ENCODE assay signal across 9 cellular contexts in the genomic region with DNA sequence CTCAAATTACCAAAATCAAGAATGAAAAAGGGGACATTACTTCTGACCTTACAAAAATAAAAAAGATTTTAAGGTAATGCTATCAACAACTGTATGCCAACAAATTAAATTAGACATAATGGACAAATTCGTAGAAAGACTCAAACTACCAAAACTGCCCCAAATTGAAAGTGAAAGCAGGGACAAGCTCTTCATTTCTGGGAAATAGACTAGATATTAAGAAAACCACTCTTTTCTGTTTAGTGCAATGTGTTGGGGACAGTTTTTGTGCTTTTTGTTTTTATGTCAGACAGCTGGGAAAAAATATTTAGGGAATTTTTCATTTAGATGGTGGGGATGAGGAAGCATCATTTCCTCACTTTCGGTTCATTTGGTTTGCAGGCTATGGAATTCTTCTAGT. TPM values are rescaled to one million over a fixed set of nuclear protein-coding genes. Genes with fewer than 3 reads are reported as not detected.
DNase-seq lines count a peak whose midpoint lies in the region; ATAC-seq and TF ChIP-seq lines count a peak whose summit lies in the region.
"Had no signal": no experiment of that assay in that cellular context is flagged by ENCODE, and none has a peak within 500 bp of the region (broad histone marks: within the 10 kb centered on the region; RNA-seq: fewer than 3 reads in every experiment).

No MANE protein-coding gene starts in this region.

- peaks cover 11% of the 10 kb centered on the region for H3K4me1 ChIP-seq in KMS-11 (ENCODE audit: low read depth, poor library complexity, severe bottlenecking)

- H3K9ac ChIP-seq in KMS-11 = no peak overlapping the region

- H3K27me3 Mint-ChIP-seq in central memory CD8-positive, alpha-beta T cell = no peaks in the 10 kb centered on the region
- peaks cover 0 to 3% of the 10 kb centered on the region in 2 donors for H3K27me3 Mint-ChIP-seq in natural killer cell (ENCODE audit: low read depth in 2 of 2)

- peak overlapping the region; percentile 76 for H3K4me3 Mint-ChIP-seq in central memory CD8-positive, alpha-beta T cell
- H3K4me3 Mint-ChIP-seq in natural killer cell = peak overlapping the region; percentile 94

- no peak for TF ChIP-seq CTCF in KMS-11 (conservative IDR thresholded peaks at IDR 0.05; ENCODE audit: low read depth, low read length)
- TF ChIP-seq CTCF in natural killer cell (IDR thresholded peaks at IDR 0.05) = no peak
- TF ChIP-seq CTCF in brain microvascular endothelial cell (IDR thresholded peaks at IDR 0.05; ENCODE audit: low read depth, low read length, missing control alignments) = no peak

- H3K36me3 Mint-ChIP-seq in central memory CD8-positive, alpha-beta T cell (ENCODE audit: insufficient read depth) = peaks cover 2% of the 10 kb centered on the region
- H3K36me3 Mint-ChIP-seq in natural killer cell = peaks cover 23% of the 10 kb centered on the region

- peaks cover 8% of the 10 kb centered on the region for H3K9me3 Mint-ChIP-seq in central memory CD8-positive, alpha-beta T cell
- peaks cover 2 to 6% of the 10 kb centered on the region in 2 donors for H3K9me3 Mint-ChIP-seq in natural killer cell

- H3K27ac ChIP-seq in KMS-11 (no peak overlapping the region), brain microvascular endothelial cell (no peak overlapping the region)

- H3K36me3 ChIP-seq in KMS-11 (ENCODE audit: insufficient read depth) (no peaks in the 10 kb centered on the region), brain microvascular endothelial cell (replicated peaks) (no peaks in the 10 kb centered on the region)

- intact Hi-C loops in natural killer cell (cut with micrococcal nuclease) = loop anchor here (5.0 kb wide), 2 partner anchors 48 to 207 kb away; a partner anchor contains a TSS

- H3K27ac Mint-ChIP-seq in central memory CD8-positive, alpha-beta T cell (ENCODE audit: low read depth) = peak overlapping the region; percentile 96
- H3K27ac Mint-ChIP-seq in natural killer cell = peak overlapping the region; percentile 90 to 93

- H3K27me3 ChIP-seq in KMS-11 (ENCODE audit: insufficient read depth, low read depth) (no peaks in the 10 kb centered on the region), brain microvascular endothelial cell (replicated peaks) (no peaks in the 10 kb centered on the region)

- no peaks in the 10 kb centered on the region for H4K20me1 ChIP-seq in KMS-11 (ENCODE audit: insufficient read depth)

- no peaks in the 10 kb centered on the region for H3K79me2 ChIP-seq in KMS-11 (ENCODE audit: insufficient read depth, low read depth)

- ATAC-seq in central memory CD8-positive, alpha-beta T cell (replicated peaks; ENCODE audit: extremely low read depth, poor library complexity, severe bottlenecking) = no peak
- ATAC-seq in natural killer cell = peak in 2 of 3 donors; percentile 31 to 40

- DNase-seq in AML-193 (lab: John Stamatoyannopoulos, UW) (peak; percentile 28 to 34), natural killer cell (no peak), NCI-H2029 treated with DMSO at 0.1 percent for 48 hours (lab: John Stamatoyannopoulos, UW) (no peak), brain microvascular endothelial cell (no peak), NCI-H1105 (lab: John Stamatoyannopoulos, UW) (no peak), NCI-H2171 treated with DMSO at 0.1 percent for 48 hours (lab: John Stamatoyannopoulos, UW) (no peak)
- DNase-seq in central memory CD8-positive, alpha-beta T cell (ENCODE audit: low spot score in 2 of 2) = no peak
- DNase-seq: NCI-H526 treated with DMSO at 0.1 percent for 48 hours had no signal

- peak overlapping the region; percentile 30; the same call in 1 of the 2 replicates for H2AFZ ChIP-seq in KMS-11 (ENCODE audit: low read depth)

- H3K4me2 ChIP-seq in KMS-11 = peak overlapping the region; percentile 60; the same call in 1 of the 2 replicates

- in situ Hi-C loops in brain microvascular endothelial cell (cut with HindIII; ENCODE audit: low pct_ligation_motif_present, low sequenced_read_pairs) = no loop called here

- peaks cover 24% of the 10 kb centered on the region for H3K4me1 Mint-ChIP-seq in central memory CD8-positive, alpha-beta T cell
- H3K4me1 Mint-ChIP-seq in natural killer cell = peaks cover 19 to 21% of the 10 kb centered on the region in 2 donors

- H3K4me3 ChIP-seq in KMS-11 (IDR thresholded peaks at IDR 0.05; ENCODE audit: insufficient read depth, low read depth, low read length) (no peak overlapping the region), brain microvascular endothelial cell (ENCODE audit: low read depth, low read length) (no peak overlapping the region)

RNA-seq across cellular contexts. Expression of a gene that starts 4.9 kb away (rescaled TPM):
- 10 to 100 TPM; 32.0 to 41.2 (median 34.8) TPM for total RNA-seq in natural killer cell

RNA-seq across cellular contexts. Expression of a gene that starts 47.3 kb away (rescaled TPM):
- total RNA-seq in natural killer cell = 10 to 100 TPM; 36.1 to 52.5 (median 49.0) TPM

RNA-seq across cellular contexts. Expression of a gene that starts 56.0 kb away (rescaled TPM):
- 100 to 1,000 TPM; 117 to 153 (median 144) TPM for total RNA-seq in natural killer cell

Comparison
In these comparisons a context has a peak if more than half of its experiments do, and no peak if none do; other contexts are left out.
1. DNase-seq: peak in AML-193 (2 of 2); none in central memory CD8-positive, alpha-beta T cell (0 of 2), natural killer cell (single experiment), NCI-H2029 treated with DMSO at 0.1 percent for 48 hours (single experiment), brain microvascular endothelial cell (single experiment), NCI-H1105 (single experiment) and NCI-H2171 treated with DMSO at 0.1 percent for 48 hours (single experiment).